1 cellular context compared by ENCODE assay signal in the genomic region with DNA sequence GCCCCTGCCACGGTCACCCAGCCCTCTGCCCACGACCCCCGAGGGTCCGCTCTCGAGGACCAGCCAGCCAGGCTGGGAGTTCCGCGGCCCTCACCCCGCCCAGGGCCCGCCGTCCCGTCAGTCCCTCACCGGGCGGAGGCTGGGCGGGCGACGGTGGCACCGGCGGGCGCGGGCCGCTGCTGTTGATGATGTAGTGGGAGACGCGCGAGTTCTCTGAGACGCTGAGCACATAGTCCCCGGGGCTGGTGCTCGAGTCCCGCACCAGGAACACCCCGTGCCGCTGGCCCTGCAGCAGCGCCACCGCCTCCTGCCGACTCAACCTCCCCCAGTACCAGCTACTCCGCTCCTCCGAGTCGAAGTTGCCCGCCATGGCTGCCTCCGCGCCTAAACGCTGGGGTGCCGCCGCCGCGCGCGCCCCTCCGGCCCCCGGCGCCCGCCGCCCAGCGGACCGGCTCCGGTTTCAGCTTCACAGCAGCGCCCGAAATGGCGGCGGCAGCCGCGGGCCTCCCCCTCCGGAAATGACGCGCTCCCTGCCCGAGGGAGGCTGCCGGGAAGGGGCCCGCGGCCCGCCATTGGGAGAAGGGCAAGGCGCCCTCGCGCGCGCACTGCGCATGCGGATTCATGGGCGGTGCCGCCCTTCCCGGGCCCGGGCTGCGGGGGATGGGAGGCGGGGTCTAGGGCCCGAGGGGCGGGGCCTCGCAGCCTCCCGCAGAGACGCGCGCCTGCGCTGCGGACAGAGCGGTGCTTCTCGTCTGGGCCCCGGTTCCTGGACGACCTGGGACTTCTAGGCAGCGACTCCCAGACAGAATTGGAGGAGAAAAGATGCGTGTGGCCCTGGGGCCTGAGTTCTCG.
TF ChIP-seq lines count a peak whose summit lies in the region.

A gene (minus strand): TSS at position 485 of the 852 bp plus-strand sequence. CDS start 115 bp downstream, at position 370.

TF ChIP-seq in GM12878, 131 proteins besides CTCF, POLR2A, EP300 and RAD21 (continued from another document and continues in another):
- TF ChIP-seq, protein P1, sequence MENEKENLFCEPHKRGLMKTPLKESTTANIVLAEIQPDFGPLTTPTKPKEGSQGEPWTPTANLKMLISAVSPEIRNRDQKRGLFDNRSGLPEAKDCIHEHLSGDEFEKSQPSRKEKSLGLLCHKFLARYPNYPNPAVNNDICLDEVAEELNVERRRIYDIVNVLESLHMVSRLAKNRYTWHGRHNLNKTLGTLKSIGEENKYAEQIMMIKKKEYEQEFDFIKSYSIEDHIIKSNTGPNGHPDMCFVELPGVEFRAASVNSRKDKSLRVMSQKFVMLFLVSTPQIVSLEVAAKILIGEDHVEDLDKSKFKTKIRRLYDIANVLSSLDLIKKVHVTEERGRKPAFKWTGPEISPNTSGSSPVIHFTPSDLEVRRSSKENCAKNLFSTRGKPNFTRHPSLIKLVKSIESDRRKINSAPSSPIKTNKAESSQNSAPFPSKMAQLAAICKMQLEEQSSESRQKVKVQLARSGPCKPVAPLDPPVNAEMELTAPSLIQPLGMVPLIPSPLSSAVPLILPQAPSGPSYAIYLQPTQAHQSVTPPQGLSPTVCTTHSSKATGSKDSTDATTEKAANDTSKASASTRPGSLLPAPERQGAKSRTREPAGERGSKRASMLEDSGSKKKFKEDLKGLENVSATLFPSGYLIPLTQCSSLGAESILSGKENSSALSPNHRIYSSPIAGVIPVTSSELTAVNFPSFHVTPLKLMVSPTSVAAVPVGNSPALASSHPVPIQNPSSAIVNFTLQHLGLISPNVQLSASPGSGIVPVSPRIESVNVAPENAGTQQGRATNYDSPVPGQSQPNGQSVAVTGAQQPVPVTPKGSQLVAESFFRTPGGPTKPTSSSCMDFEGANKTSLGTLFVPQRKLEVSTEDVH (IDR thresholded peaks at IDR 0.05; ENCODE audit: low read depth, partially characterized antibody), result no peak
- TF ChIP-seq POLR2AphosphoS5 (IDR thresholded peaks at IDR 0.05; ENCODE audit: low read length) (peak; percentile 91), IKZF2 (IDR thresholded peaks at IDR 0.05) (no peak), STAT3 (IDR thresholded peaks at IDR 0.05; ENCODE audit: low read depth, low read length) (no peak), SPI1 (IDR thresholded peaks at IDR 0.05; ENCODE audit: borderline replicate concordance, insufficient read depth, low read depth, low read length) (no peak), POLR2AphosphoS2 (IDR thresholded peaks at IDR 0.05; ENCODE audit: low read depth, low read length) (peak; percentile 66; the same call in 1 of the 2 replicates), EED (IDR thresholded peaks at IDR 0.05; ENCODE audit: low read depth) (0 out of 2 replicates have a peak, but pooled peaks have one; percentile 2), MEF2A (IDR thresholded peaks at IDR 0.05; ENCODE audit: insufficient read depth, low read depth, low read length) (0 out of 2 replicates have a peak, but pooled peaks have one; percentile 43), SMARCA5 (IDR thresholded peaks at IDR 0.05) (peak; percentile 89), ATF7 (IDR thresholded peaks at IDR 0.05; ENCODE audit: low read depth) (no peak), YY1 (IDR thresholded peaks at IDR 0.05; ENCODE audit: low read depth, low read length) (peak; percentile 99), EGR1 (IDR thresholded peaks at IDR 0.05; ENCODE audit: borderline replicate concordance in 1 of 2, low read depth in 2 of 2, low read length in 2 of 2) (peak in 1 of 2 experiments; percentile 82; a peak in 1 of 3 replicates), RFX5 (IDR thresholded peaks at IDR 0.05; ENCODE audit: low read depth, low read length) (no peak), JUND (IDR thresholded peaks at IDR 0.05; ENCODE audit: low read depth, low read length) (no peak), RAD51 (IDR thresholded peaks at IDR 0.05) (no peak), HDGF (IDR thresholded peaks at IDR 0.05) (no peak), KDM1A (IDR thresholded peaks at IDR 0.05; ENCODE audit: borderline replicate concordance) (no peak), ZNF622 (IDR thresholded peaks at IDR 0.05) (no peak), SUPT20H (IDR thresholded peaks at IDR 0.05; ENCODE audit: borderline replicate concordance, control insufficient read depth, low read depth, low read length) (no peak), HDAC6 (IDR thresholded peaks at IDR 0.05; ENCODE audit: unreplicated experiment) (no peak), GABPA (IDR thresholded peaks at IDR 0.05; ENCODE audit: low read depth) (peak; percentile 87), TCF7 (IDR thresholded peaks at IDR 0.05; ENCODE audit: borderline replicate concordance) (no peak), SREBF1 (IDR thresholded peaks at IDR 0.05; ENCODE audit: low read length) (no peak), MEF2B (IDR thresholded peaks at IDR 0.05; ENCODE audit: partially characterized antibody, poor library complexity, severe bottlenecking) (no peak), KAT2A (conservative IDR thresholded peaks at IDR 0.05; ENCODE audit: control insufficient read depth, low read depth, low read length) (no peak), CBX5 (IDR thresholded peaks at IDR 0.05; ENCODE audit: low read depth) (no peak), FOXM1 (IDR thresholded peaks at IDR 0.05; ENCODE audit: low read depth, low read length) (no peak), ZNF207 (IDR thresholded peaks at IDR 0.05; ENCODE audit: borderline replicate concordance) (peak; percentile 74), SUZ12 (IDR thresholded peaks at IDR 0.05; ENCODE audit: unreplicated experiment) (no peak), BCL11A (IDR thresholded peaks at IDR 0.05; ENCODE audit: low read depth, low read length) (no peak), SIX5 (IDR thresholded peaks at IDR 0.05; ENCODE audit: low read depth, low read length, severe bottlenecking) (peak; percentile 90), SMAD1 (IDR thresholded peaks at IDR 0.05; ENCODE audit: low read depth, partially characterized antibody) (no peak), ASH2L (IDR thresholded peaks at IDR 0.05; ENCODE audit: borderline replicate concordance, low read depth) (0 out of 2 replicates have a peak, but pooled peaks have one; percentile 33), KLF5 (IDR thresholded peaks at IDR 0.05; ENCODE audit: partially characterized antibody) (no peak), WRNIP1 (IDR thresholded peaks at IDR 0.05; ENCODE audit: borderline replicate concordance, low read depth, low read length) (no peak), BHLHE40 (IDR thresholded peaks at IDR 0.05; ENCODE audit: borderline replicate concordance in 1 of 2, low read depth in 2 of 2, low read length in 1 of 2) (peak in 1 of 2 experiments; percentile 74; a peak in 2 of 4 replicates), ZNF24 (IDR thresholded peaks at IDR 0.05) (peak; percentile 73), CBX3 (IDR thresholded peaks at IDR 0.05; ENCODE audit: borderline replicate concordance, low read depth) (no peak), CREB1 (IDR thresholded peaks at IDR 0.05; ENCODE audit: low read depth) (peak; percentile 95), JUNB (IDR thresholded peaks at IDR 0.05) (no peak)
- TF ChIP-seq, protein P2, sequence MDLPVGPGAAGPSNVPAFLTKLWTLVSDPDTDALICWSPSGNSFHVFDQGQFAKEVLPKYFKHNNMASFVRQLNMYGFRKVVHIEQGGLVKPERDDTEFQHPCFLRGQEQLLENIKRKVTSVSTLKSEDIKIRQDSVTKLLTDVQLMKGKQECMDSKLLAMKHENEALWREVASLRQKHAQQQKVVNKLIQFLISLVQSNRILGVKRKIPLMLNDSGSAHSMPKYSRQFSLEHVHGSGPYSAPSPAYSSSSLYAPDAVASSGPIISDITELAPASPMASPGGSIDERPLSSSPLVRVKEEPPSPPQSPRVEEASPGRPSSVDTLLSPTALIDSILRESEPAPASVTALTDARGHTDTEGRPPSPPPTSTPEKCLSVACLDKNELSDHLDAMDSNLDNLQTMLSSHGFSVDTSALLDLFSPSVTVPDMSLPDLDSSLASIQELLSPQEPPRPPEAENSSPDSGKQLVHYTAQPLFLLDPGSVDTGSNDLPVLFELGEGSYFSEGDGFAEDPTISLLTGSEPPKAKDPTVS (IDR thresholded peaks at IDR 0.05; ENCODE audit: low read depth, low read length), result 0 out of 2 replicates have a peak, but pooled peaks have one; percentile 15
- TF ChIP-seq, protein P3, sequence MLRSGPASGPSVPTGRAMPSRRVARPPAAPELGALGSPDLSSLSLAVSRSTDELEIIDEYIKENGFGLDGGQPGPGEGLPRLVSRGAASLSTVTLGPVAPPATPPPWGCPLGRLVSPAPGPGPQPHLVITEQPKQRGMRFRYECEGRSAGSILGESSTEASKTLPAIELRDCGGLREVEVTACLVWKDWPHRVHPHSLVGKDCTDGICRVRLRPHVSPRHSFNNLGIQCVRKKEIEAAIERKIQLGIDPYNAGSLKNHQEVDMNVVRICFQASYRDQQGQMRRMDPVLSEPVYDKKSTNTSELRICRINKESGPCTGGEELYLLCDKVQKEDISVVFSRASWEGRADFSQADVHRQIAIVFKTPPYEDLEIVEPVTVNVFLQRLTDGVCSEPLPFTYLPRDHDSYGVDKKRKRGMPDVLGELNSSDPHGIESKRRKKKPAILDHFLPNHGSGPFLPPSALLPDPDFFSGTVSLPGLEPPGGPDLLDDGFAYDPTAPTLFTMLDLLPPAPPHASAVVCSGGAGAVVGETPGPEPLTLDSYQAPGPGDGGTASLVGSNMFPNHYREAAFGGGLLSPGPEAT (IDR thresholded peaks at IDR 0.05; ENCODE audit: low read depth), result no peak
- TF ChIP-seq, protein P4, sequence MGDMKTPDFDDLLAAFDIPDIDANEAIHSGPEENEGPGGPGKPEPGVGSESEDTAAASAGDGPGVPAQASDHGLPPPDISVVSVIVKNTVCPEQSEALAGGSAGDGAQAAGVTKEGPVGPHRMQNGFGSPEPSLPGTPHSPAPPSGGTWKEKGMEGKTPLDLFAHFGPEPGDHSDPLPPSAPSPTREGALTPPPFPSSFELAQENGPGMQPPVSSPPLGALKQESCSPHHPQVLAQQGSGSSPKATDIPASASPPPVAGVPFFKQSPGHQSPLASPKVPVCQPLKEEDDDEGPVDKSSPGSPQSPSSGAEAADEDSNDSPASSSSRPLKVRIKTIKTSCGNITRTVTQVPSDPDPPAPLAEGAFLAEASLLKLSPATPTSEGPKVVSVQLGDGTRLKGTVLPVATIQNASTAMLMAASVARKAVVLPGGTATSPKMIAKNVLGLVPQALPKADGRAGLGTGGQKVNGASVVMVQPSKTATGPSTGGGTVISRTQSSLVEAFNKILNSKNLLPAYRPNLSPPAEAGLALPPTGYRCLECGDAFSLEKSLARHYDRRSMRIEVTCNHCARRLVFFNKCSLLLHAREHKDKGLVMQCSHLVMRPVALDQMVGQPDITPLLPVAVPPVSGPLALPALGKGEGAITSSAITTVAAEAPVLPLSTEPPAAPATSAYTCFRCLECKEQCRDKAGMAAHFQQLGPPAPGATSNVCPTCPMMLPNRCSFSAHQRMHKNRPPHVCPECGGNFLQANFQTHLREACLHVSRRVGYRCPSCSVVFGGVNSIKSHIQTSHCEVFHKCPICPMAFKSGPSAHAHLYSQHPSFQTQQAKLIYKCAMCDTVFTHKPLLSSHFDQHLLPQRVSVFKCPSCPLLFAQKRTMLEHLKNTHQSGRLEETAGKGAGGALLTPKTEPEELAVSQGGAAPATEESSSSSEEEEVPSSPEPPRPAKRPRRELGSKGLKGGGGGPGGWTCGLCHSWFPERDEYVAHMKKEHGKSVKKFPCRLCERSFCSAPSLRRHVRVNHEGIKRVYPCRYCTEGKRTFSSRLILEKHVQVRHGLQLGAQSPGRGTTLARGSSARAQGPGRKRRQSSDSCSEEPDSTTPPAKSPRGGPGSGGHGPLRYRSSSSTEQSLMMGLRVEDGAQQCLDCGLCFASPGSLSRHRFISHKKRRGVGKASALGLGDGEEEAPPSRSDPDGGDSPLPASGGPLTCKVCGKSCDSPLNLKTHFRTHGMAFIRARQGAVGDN (IDR thresholded peaks at IDR 0.05), result peak; percentile 76
- TF ChIP-seq, protein P5, sequence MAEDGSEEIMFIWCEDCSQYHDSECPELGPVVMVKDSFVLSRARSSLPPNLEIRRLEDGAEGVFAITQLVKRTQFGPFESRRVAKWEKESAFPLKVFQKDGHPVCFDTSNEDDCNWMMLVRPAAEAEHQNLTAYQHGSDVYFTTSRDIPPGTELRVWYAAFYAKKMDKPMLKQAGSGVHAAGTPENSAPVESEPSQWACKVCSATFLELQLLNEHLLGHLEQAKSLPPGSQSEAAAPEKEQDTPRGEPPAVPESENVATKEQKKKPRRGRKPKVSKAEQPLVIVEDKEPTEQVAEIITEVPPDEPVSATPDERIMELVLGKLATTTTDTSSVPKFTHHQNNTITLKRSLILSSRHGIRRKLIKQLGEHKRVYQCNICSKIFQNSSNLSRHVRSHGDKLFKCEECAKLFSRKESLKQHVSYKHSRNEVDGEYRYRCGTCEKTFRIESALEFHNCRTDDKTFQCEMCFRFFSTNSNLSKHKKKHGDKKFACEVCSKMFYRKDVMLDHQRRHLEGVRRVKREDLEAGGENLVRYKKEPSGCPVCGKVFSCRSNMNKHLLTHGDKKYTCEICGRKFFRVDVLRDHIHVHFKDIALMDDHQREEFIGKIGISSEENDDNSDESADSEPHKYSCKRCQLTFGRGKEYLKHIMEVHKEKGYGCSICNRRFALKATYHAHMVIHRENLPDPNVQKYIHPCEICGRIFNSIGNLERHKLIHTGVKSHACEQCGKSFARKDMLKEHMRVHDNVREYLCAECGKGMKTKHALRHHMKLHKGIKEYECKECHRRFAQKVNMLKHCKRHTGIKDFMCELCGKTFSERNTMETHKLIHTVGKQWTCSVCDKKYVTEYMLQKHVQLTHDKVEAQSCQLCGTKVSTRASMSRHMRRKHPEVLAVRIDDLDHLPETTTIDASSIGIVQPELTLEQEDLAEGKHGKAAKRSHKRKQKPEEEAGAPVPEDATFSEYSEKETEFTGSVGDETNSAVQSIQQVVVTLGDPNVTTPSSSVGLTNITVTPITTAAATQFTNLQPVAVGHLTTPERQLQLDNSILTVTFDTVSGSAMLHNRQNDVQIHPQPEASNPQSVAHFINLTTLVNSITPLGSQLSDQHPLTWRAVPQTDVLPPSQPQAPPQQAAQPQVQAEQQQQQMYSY (CRISPR knock-in tag; IDR thresholded peaks at IDR 0.05), result no peak
- TF ChIP-seq, protein P6, sequence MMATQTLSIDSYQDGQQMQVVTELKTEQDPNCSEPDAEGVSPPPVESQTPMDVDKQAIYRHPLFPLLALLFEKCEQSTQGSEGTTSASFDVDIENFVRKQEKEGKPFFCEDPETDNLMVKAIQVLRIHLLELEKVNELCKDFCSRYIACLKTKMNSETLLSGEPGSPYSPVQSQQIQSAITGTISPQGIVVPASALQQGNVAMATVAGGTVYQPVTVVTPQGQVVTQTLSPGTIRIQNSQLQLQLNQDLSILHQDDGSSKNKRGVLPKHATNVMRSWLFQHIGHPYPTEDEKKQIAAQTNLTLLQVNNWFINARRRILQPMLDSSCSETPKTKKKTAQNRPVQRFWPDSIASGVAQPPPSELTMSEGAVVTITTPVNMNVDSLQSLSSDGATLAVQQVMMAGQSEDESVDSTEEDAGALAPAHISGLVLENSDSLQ (IDR thresholded peaks at IDR 0.05), result no peak
- TF ChIP-seq, protein P7, sequence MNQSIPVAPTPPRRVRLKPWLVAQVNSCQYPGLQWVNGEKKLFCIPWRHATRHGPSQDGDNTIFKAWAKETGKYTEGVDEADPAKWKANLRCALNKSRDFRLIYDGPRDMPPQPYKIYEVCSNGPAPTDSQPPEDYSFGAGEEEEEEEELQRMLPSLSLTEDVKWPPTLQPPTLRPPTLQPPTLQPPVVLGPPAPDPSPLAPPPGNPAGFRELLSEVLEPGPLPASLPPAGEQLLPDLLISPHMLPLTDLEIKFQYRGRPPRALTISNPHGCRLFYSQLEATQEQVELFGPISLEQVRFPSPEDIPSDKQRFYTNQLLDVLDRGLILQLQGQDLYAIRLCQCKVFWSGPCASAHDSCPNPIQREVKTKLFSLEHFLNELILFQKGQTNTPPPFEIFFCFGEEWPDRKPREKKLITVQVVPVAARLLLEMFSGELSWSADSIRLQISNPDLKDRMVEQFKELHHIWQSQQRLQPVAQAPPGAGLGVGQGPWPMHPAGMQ (IDR thresholded peaks at IDR 0.05; ENCODE audit: borderline replicate concordance), result no peak
